In the genomic region with DNA sequence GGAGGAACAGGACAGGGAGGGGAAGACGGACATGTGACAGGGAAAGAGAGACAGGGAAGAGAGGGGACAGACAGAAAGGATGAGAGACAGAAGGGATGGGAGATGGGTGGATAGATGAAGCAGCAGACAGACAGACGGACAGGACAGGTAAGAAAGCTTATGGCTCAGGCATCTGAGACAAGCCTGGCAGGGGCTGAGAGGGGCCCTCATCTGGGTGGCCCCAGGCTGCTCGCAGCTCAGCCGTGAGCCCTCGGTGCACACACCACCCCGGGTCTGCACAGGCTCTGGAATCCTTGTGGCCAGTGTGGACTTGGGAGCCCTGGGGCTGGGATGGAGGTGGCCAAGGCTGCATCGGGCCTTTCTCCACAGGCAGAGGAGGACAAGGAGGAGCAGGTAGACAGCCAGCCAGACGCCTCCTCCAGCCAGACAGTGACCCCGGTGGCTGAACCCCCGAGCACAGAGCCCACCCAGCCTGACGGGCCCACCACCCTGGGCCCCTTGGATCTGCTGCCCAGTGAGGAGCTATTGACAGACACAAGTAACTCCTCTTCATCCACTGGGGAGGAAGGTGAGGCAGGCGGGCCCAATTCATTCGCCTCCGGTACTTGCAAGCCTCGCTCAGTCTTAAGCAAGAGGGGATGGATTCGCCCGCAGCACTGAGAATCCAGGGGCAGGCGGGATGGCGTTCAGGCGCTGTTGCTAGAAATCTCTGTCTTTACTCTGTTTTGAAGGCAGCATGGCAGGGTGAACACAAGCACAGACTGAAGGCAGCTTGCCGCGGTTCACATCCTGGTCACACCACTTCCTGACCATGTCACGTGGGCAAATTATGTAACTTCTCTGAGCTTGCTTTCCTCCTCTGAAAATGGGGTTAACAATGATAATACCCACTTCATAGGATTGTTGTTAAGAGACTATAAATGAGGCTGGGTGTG, we compare ENCODE assay signal across 2 cellular contexts.
TF ChIP-seq lines count a peak whose summit lies in the region.

No MANE protein-coding gene starts in this region.

TF ChIP-seq in SK-N-SH, 30 proteins besides CTCF, POLR2A, EP300 and RAD21 (continued from another document):
- TF ChIP-seq, protein P1, sequence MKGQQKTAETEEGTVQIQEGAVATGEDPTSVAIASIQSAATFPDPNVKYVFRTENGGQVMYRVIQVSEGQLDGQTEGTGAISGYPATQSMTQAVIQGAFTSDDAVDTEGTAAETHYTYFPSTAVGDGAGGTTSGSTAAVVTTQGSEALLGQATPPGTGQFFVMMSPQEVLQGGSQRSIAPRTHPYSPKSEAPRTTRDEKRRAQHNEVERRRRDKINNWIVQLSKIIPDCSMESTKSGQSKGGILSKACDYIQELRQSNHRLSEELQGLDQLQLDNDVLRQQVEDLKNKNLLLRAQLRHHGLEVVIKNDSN (IDR thresholded peaks at IDR 0.05; ENCODE audit: borderline replicate concordance, low read depth) = no peak
- TF ChIP-seq, protein P2, sequence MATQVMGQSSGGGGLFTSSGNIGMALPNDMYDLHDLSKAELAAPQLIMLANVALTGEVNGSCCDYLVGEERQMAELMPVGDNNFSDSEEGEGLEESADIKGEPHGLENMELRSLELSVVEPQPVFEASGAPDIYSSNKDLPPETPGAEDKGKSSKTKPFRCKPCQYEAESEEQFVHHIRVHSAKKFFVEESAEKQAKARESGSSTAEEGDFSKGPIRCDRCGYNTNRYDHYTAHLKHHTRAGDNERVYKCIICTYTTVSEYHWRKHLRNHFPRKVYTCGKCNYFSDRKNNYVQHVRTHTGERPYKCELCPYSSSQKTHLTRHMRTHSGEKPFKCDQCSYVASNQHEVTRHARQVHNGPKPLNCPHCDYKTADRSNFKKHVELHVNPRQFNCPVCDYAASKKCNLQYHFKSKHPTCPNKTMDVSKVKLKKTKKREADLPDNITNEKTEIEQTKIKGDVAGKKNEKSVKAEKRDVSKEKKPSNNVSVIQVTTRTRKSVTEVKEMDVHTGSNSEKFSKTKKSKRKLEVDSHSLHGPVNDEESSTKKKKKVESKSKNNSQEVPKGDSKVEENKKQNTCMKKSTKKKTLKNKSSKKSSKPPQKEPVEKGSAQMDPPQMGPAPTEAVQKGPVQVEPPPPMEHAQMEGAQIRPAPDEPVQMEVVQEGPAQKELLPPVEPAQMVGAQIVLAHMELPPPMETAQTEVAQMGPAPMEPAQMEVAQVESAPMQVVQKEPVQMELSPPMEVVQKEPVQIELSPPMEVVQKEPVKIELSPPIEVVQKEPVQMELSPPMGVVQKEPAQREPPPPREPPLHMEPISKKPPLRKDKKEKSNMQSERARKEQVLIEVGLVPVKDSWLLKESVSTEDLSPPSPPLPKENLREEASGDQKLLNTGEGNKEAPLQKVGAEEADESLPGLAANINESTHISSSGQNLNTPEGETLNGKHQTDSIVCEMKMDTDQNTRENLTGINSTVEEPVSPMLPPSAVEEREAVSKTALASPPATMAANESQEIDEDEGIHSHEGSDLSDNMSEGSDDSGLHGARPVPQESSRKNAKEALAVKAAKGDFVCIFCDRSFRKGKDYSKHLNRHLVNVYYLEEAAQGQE (IDR thresholded peaks at IDR 0.05; ENCODE audit: low read depth, low read length) = no peak
- no peak for TF ChIP-seq YY1 (IDR thresholded peaks at IDR 0.05; ENCODE audit: low read depth)
- TF ChIP-seq, protein P3, sequence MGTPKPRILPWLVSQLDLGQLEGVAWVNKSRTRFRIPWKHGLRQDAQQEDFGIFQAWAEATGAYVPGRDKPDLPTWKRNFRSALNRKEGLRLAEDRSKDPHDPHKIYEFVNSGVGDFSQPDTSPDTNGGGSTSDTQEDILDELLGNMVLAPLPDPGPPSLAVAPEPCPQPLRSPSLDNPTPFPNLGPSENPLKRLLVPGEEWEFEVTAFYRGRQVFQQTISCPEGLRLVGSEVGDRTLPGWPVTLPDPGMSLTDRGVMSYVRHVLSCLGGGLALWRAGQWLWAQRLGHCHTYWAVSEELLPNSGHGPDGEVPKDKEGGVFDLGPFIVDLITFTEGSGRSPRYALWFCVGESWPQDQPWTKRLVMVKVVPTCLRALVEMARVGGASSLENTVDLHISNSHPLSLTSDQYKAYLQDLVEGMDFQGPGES (IDR thresholded peaks at IDR 0.05; ENCODE audit: low read depth, low read length) = no peak
- TF ChIP-seq POLR2AphosphoS5 (IDR thresholded peaks at IDR 0.05; ENCODE audit: low read depth, low read length) = no peak
TF ChIP-seq in SK-N-SH: peak in this region for 0.

TF ChIP-seq in SK-N-SH treated with all-trans-retinoic acid at 6 μM for 48 hours, 23 proteins besides CTCF, POLR2A, EP300 and RAD21 (continued from another document):
- TF ChIP-seq PPARA (CRISPR knock-in tag; IDR thresholded peaks at IDR 0.05; ENCODE audit: borderline replicate concordance) (no peak), ZNF8 (CRISPR knock-in tag; IDR thresholded peaks at IDR 0.05) (no peak), RARB (CRISPR knock-in tag; IDR thresholded peaks at IDR 0.05) (no peak), ZNF70 (CRISPR knock-in tag; IDR thresholded peaks at IDR 0.05) (no peak), TOX (CRISPR knock-in tag; IDR thresholded peaks at IDR 0.05; ENCODE audit: borderline replicate concordance) (no peak), ZNF565 (CRISPR knock-in tag; conservative IDR thresholded peaks at IDR 0.05; ENCODE audit: low read depth) (no peak), ISL1 (CRISPR knock-in tag; IDR thresholded peaks at IDR 0.05) (no peak), OSR1 (CRISPR knock-in tag; IDR thresholded peaks at IDR 0.05) (no peak), GLIS3 (CRISPR knock-in tag; IDR thresholded peaks at IDR 0.05) (no peak), ARNTL (CRISPR knock-in tag; IDR thresholded peaks at IDR 0.05; ENCODE audit: borderline replicate concordance, low read depth) (no peak), ESRRG (CRISPR knock-in tag; IDR thresholded peaks at IDR 0.05) (no peak)
- TF ChIP-seq, protein P4, sequence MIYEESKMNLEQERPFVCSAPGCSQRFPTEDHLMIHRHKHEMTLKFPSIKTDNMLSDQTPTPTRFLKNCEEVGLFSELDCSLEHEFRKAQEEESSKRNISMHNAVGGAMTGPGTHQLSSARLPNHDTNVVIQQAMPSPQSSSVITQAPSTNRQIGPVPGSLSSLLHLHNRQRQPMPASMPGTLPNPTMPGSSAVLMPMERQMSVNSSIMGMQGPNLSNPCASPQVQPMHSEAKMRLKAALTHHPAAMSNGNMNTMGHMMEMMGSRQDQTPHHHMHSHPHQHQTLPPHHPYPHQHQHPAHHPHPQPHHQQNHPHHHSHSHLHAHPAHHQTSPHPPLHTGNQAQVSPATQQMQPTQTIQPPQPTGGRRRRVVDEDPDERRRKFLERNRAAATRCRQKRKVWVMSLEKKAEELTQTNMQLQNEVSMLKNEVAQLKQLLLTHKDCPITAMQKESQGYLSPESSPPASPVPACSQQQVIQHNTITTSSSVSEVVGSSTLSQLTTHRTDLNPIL (CRISPR knock-in tag; IDR thresholded peaks at IDR 0.05; ENCODE audit: low read depth) = no peak
- TF ChIP-seq, protein P5, sequence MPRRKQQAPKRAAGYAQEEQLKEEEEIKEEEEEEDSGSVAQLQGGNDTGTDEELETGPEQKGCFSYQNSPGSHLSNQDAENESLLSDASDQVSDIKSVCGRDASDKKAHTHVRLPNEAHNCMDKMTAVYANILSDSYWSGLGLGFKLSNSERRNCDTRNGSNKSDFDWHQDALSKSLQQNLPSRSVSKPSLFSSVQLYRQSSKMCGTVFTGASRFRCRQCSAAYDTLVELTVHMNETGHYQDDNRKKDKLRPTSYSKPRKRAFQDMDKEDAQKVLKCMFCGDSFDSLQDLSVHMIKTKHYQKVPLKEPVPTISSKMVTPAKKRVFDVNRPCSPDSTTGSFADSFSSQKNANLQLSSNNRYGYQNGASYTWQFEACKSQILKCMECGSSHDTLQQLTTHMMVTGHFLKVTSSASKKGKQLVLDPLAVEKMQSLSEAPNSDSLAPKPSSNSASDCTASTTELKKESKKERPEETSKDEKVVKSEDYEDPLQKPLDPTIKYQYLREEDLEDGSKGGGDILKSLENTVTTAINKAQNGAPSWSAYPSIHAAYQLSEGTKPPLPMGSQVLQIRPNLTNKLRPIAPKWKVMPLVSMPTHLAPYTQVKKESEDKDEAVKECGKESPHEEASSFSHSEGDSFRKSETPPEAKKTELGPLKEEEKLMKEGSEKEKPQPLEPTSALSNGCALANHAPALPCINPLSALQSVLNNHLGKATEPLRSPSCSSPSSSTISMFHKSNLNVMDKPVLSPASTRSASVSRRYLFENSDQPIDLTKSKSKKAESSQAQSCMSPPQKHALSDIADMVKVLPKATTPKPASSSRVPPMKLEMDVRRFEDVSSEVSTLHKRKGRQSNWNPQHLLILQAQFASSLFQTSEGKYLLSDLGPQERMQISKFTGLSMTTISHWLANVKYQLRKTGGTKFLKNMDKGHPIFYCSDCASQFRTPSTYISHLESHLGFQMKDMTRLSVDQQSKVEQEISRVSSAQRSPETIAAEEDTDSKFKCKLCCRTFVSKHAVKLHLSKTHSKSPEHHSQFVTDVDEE (CRISPR knock-in tag; IDR thresholded peaks at IDR 0.05) = no peak
